3 cellular contexts compared by ENCODE assay signal in genomic region chr2:17533546-17533945, GRCh38.
"Had no signal": no experiment of that assay in that cellular context is flagged by ENCODE, and none has a peak within 500 bp of the region (broad histone marks: within the 10 kb centered on the region; RNA-seq: fewer than 3 reads in every experiment).

No MANE protein-coding gene starts in this region.

- H3K4me3 ChIP-seq: GM12878 had no signal

- DNase-seq: GDM1, GF-D8 had no signal
